ENCODE assay signal across 22 cellular contexts in genomic region chr4:123696712-123697111, GRCh38.
"Had no signal": no experiment of that assay in that cellular context is flagged by ENCODE, and none has a peak within 500 bp of the region (broad histone marks: within the 10 kb centered on the region; RNA-seq: fewer than 3 reads in every experiment).

No MANE protein-coding gene starts in this region.

- H3K79me2 ChIP-seq: hepatocyte had no signal

- H3K27ac ChIP-seq: dorsolateral prefrontal cortex, epithelial cell of prostate, foreskin keratinocyte, hepatocyte, pancreas, right lobe of liver, thoracic aorta, upper lobe of right lung had no signal

- ATAC-seq: activated T-cell treated with anti-CD3 and anti-CD28 coated beads, Interleukin-2, amount 50 U/mL, for 4 hours; foreskin keratinocyte; left cardiac atrium; naive thymus-derived CD8-positive, alpha-beta T cell; pancreas; right lobe of liver; stimulated activated effector memory CD8-positive, alpha-beta T cell treated with anti-CD3 and anti-CD28 coated beads, Interleukin-12 subunit alpha, Interleukin-12 subunit beta, amount 100 ng/mL, for 72 hours; upper lobe of right lung had no signal

- H3K4me2 ChIP-seq: hepatocyte had no signal

- H3K9me3 ChIP-seq: right lobe of liver, thoracic aorta, upper lobe of right lung had no signal

- H3K36me3 ChIP-seq: pancreas, right lobe of liver, thoracic aorta, upper lobe of right lung had no signal

- H2AFZ ChIP-seq: hepatocyte had no signal

- FAIRE-seq: colon, islet of Langerhans, pancreas had no signal

- DNase-seq: activated CD4-positive, alpha-beta T cell treated with anti-CD3 and anti-CD28 coated beads, Interleukin-2, amount 10 ng/mL, durations not matched to agents 7 days and 5 days; activated CD8-positive, alpha-beta memory T cell treated with anti-CD3 and anti-CD28 coated beads, Interleukin-2, amount 50 U/mL, for 4 hours; activated naive CD4-positive, alpha-beta T cell treated with anti-CD3 and anti-CD28 coated beads for 36 hours; activated T-cell treated with anti-CD3 and anti-CD28 coated beads, Interleukin-2, amount 50 U/mL, for 4 hours; anterior cingulate cortex; caudate nucleus; dorsolateral prefrontal cortex; foreskin keratinocyte; left cardiac atrium; mesenchymal stem cell; naive thymus-derived CD8-positive, alpha-beta T cell; pancreas; right lobe of liver; stimulated activated CD4-positive, alpha-beta T cell treated with anti-CD3 and anti-CD28 coated beads, Interleukin-4, amount 100 ng/mL, for 24 hours; T-helper 2 cell; upper lobe of right lung had no signal

- H3K27me3 ChIP-seq: dorsolateral prefrontal cortex, foreskin keratinocyte, hepatocyte, pancreas, right lobe of liver, upper lobe of right lung had no signal

- H3K4me3 ChIP-seq: dorsolateral prefrontal cortex, hepatocyte, pancreas, right lobe of liver, thoracic aorta, upper lobe of right lung had no signal

- H3K4me1 ChIP-seq: foreskin keratinocyte, right lobe of liver, upper lobe of right lung had no signal
